In genomic region chr17:80716986-80717385, GRCh38 we compare ENCODE assay signal across 17 cellular contexts.
A peak's percentile ranks its signal among the peaks of the same experiment; 100 is the strongest.
DNase-seq lines count a peak whose midpoint lies in the region; TF ChIP-seq lines count a peak whose summit lies in the region.
"Had no signal": no experiment of that assay in that cellular context is flagged by ENCODE, and none has a peak within 500 bp of the region (broad histone marks: within the 10 kb centered on the region; RNA-seq: fewer than 3 reads in every experiment).

No MANE protein-coding gene starts in this region.

- no peak overlapping the region for H3K9ac ChIP-seq in neuronal stem cell (ENCODE audit: low read depth, low read length, poor library complexity)
- H3K9ac ChIP-seq: GM23248 had no signal

- no peaks in the 10 kb centered on the region for H3K27me3 Mint-ChIP-seq in brain
- H3K27me3 Mint-ChIP-seq: CD8-positive, alpha-beta memory T cell had no signal

- H2BK15ac ChIP-seq in neuronal stem cell (ENCODE audit: low read length): no peak overlapping the region

- peak overlapping the region; percentile 60 for H3K27ac ChIP-seq in neuronal stem cell (replicated peaks; ENCODE audit: low read length)
- H3K27ac ChIP-seq: A549, GM23248 had no signal

- H3K9me3 Mint-ChIP-seq in brain: peaks cover 13 to 22% (median 16%) of the 10 kb centered on the region in 5 experiments
- H3K9me3 Mint-ChIP-seq: CD8-positive, alpha-beta memory T cell had no signal

- no peak overlapping the region for H2AFZ ChIP-seq in neuronal stem cell (ENCODE audit: low read length)
- H2AFZ ChIP-seq: GM23248 had no signal

- H3K4me1 Mint-ChIP-seq in brain: peaks cover 55% of the 10 kb centered on the region

- H3K14ac ChIP-seq in neuronal stem cell (ENCODE audit: low read length): no peak overlapping the region

- H3K36me3 Mint-ChIP-seq in brain: peaks cover 36% of the 10 kb centered on the region

- H2BK120ac ChIP-seq in neuronal stem cell (ENCODE audit: low read depth, low read length): no peak overlapping the region

- H4K91ac ChIP-seq in neuronal stem cell (ENCODE audit: low read depth, low read length, poor library complexity): no peak overlapping the region

- H4K8ac ChIP-seq in neuronal stem cell (ENCODE audit: low read depth, low read length): no peak overlapping the region

- H3K4me3 ChIP-seq in AG10803 (ENCODE audit: low read length) (no peak overlapping the region), HFF-Myc (replicated peaks; ENCODE audit: low read depth, low read length) (no peak overlapping the region), neuronal stem cell (ENCODE audit: low read length in 2 of 2) (no peak overlapping the region)
- H3K4me3 ChIP-seq: A549, GM23248, K562 had no signal

- WGBS in neuronal stem cell (ENCODE audit: extremely low coverage in 2 of 2, insufficient read length in 2 of 2, insufficient replicate concordance in 1 of 2), 2 donors: no CpG with 5 or more reads among the region's 2 CpGs

- DNase-seq in AG10803 (ENCODE audit: low read depth) (peak; percentile 66), HFF-Myc (ENCODE audit: extremely low read depth, low read depth) (peak; percentile 31), neuronal stem cell (ENCODE audit: low spot score) (no peak), DMS53 treated with DMSO at 0.1 percent for 48 hours (lab: John Stamatoyannopoulos, UW; ENCODE audit: unreplicated experiment) (no peak), LoVo (ENCODE audit: low spot score) (no peak)
- DNase-seq in activated CD4-positive, alpha-beta T cell treated with anti-CD3 and anti-CD28 coated beads, Interleukin-2, amount 50 U/mL, for 48 hours: no peak
- DNase-seq: CD8-positive, alpha-beta memory T cell; DND-41; GF-D8; GM23248; HCEC 1CT; NCI-H1417 treated with DMSO at 0.1 percent for 48 hours; NCI-H226; SW 1271 had no signal

- peaks cover 4 to 12% of the 10 kb centered on the region in 2 donors for H3K4me1 ChIP-seq in neuronal stem cell (ENCODE audit: control insufficient read depth in 2 of 2, insufficient read depth in 1 of 2, low read depth in 1 of 2, low read length in 2 of 2)

- H2BK12ac ChIP-seq in neuronal stem cell (ENCODE audit: low read length): no peak overlapping the region

- H3K4me3 Mint-ChIP-seq in brain: peak overlapping the region in 1 of 5 experiments; percentile 8
- H3K4me3 Mint-ChIP-seq: CD8-positive, alpha-beta memory T cell had no signal

- H3K23ac ChIP-seq in neuronal stem cell (ENCODE audit: low read depth, low read length, poor library complexity): no peak overlapping the region

- TF ChIP-seq CTCF in AG10803 (conservative IDR thresholded peaks at IDR 0.05; ENCODE audit: low read length): no peak
- no peak for TF ChIP-seq CTCF in HFF-Myc (IDR thresholded peaks at IDR 0.05; ENCODE audit: low read depth, low read length, missing control alignments)
- TF ChIP-seq CTCF in brain (conservative IDR thresholded peaks at IDR 0.05): no peak

- peaks cover 0 to 12% of the 10 kb centered on the region in 2 donors for H3K9me3 ChIP-seq in neuronal stem cell (replicated peaks in 1 of 2; ENCODE audit: control insufficient read depth in 2 of 2, insufficient read depth in 1 of 2, low read depth in 1 of 2, low read length in 2 of 2)

- no peak overlapping the region for H2AK5ac ChIP-seq in neuronal stem cell (ENCODE audit: low read depth, low read length)

- peak overlapping the region in 3 of 5 experiments; percentile 43 to 88 (median 65) for H3K27ac Mint-ChIP-seq in brain
- H3K27ac Mint-ChIP-seq: CD8-positive, alpha-beta memory T cell had no signal

- H2BK5ac ChIP-seq in neuronal stem cell (ENCODE audit: low read length): no peak overlapping the region

- H3K4me2 ChIP-seq in neuronal stem cell (ENCODE audit: insufficient read depth, low read length, poor library complexity, severe bottlenecking): no peak overlapping the region
- H3K4me2 ChIP-seq: A549 had no signal

- no peaks in the 10 kb centered on the region for H3K27me3 ChIP-seq in neuronal stem cell (ENCODE audit: control insufficient read depth in 3 of 3, insufficient read depth in 3 of 3, low read depth in 1 of 3, low read length in 3 of 3)

- H3K18ac ChIP-seq in neuronal stem cell (ENCODE audit: low read length): no peak overlapping the region

- no peak overlapping the region for H3K4ac ChIP-seq in neuronal stem cell (ENCODE audit: low read length)

- no peaks in the 10 kb centered on the region for H3K36me3 ChIP-seq in neuronal stem cell (replicated peaks in 1 of 2; ENCODE audit: control insufficient read depth in 2 of 2, insufficient read depth in 2 of 2, low read length in 2 of 2)

- peaks cover 2% of the 10 kb centered on the region for H3K79me1 ChIP-seq in neuronal stem cell (ENCODE audit: low read depth, low read length)

Comparison
In these comparisons a context has a peak if more than half of its experiments do, and no peak if none do; other contexts are left out.
1. DNase-seq: peak in AG10803 (single experiment) and HFF-Myc (single experiment); none in neuronal stem cell (single experiment), DMS53 treated with DMSO at 0.1 percent for 48 hours (single experiment), LoVo (single experiment) and activated CD4-positive, alpha-beta T cell treated with anti-CD3 and anti-CD28 coated beads, Interleukin-2, amount 50 U/mL, for 48 hours (0 of 2).